10 cellular contexts compared by ENCODE assay signal in genomic region chr9:41088450-41089059, GRCh38. TPM values are rescaled to one million over a fixed set of nuclear protein-coding genes. Genes with fewer than 3 reads are reported as not detected.
DNase-seq lines count a peak whose midpoint lies in the region; ATAC-seq and TF ChIP-seq lines count a peak whose summit lies in the region.
"Not testable (repeated sequence)": the region's sequence is repeated elsewhere in the genome, so short reads cannot be mapped to it uniquely, and the experiment has no call there.
"Had no signal": no experiment of that assay in that cellular context is flagged by ENCODE, and none has a peak within 500 bp of the region (broad histone marks: within the 10 kb centered on the region; RNA-seq: fewer than 3 reads in every experiment).

No MANE protein-coding gene starts in this region.

- in situ Hi-C loops in gastrocnemius medialis (cut with MboI; ENCODE audit: low sequenced_read_pairs in 4 of 4) = not testable (repeated sequence)

- ATAC-seq in CD4-positive, CD25-positive, alpha-beta regulatory T cell (ENCODE audit: low read depth in 2 of 2) = peak; percentile 75 to 80
- peak; percentile 76 for ATAC-seq in GM19035 (IDR thresholded peaks at IDR 0.05; ENCODE audit: unreplicated experiment)
- ATAC-seq in HG03354 (IDR thresholded peaks at IDR 0.05; ENCODE audit: poor library complexity, severe bottlenecking, unreplicated experiment) = peak; percentile 76
- peak; percentile 65 to 83 (median 76) for ATAC-seq in T-cell (replicated peaks in 1 of 4)
- peak; percentile 98 for ATAC-seq in left lung
- peak; percentile 75 to 85 for ATAC-seq in gastrocnemius medialis

- H3K4me1 Mint-ChIP-seq in CD4-positive, CD25-positive, alpha-beta regulatory T cell; T-cell: not testable (repeated sequence)

- not testable (repeated sequence) for TF ChIP-seq CTCF in HEK293 (tag by site-specific recombination; IDR thresholded peaks at IDR 0.05)
- TF ChIP-seq CTCF in choroid plexus epithelial cell (conservative IDR thresholded peaks at IDR 0.05; ENCODE audit: low read depth, low read length) (peak; percentile 35), left lung (IDR thresholded peaks at IDR 0.05) (peak; percentile 33 to 56), gastrocnemius medialis (IDR thresholded peaks at IDR 0.05 in 4 of 5, conservative IDR thresholded peaks at IDR 0.05 in 1 of 5) (peak in 4 of 5 experiments; percentile 9 to 69 (median 31))

- POLR2A ChIA-PET in HEK293 (lab: Yijun Ruan, JAX) = interaction anchor here (0.7 kb wide), 1 partner anchor 97 kb away, joined by 3 read pairs; no protein-coding TSS in a partner anchor
- POLR2A ChIA-PET in T-cell (lab: Charles Lee) = not testable (repeated sequence)

- CTCF ChIA-PET in HEK293 (lab: Yijun Ruan, JAX) = not testable (repeated sequence)
- CTCF ChIA-PET in T-cell (lab: Charles Lee) = interaction anchor here in 1 of 2 donors (0.6 kb wide), 1 partner anchor 98 kb away, joined by 6 read pairs; no protein-coding TSS in a partner anchor

- not testable (repeated sequence) for H3K27ac ChIP-seq in CD4-positive, CD25-positive, alpha-beta regulatory T cell (ENCODE audit: insufficient read depth, low read length, poor library complexity, severe bottlenecking); HEK293 (ENCODE audit: extremely low read depth, low read depth, low read length); left lung; gastrocnemius medialis

- not testable (repeated sequence) for H3K36me3 Mint-ChIP-seq in CD4-positive, CD25-positive, alpha-beta regulatory T cell; T-cell

- not testable (repeated sequence) for H3K9me3 Mint-ChIP-seq in CD4-positive, CD25-positive, alpha-beta regulatory T cell; T-cell

- H3K27me3 ChIP-seq in CD4-positive, CD25-positive, alpha-beta regulatory T cell (ENCODE audit: control insufficient read depth, insufficient read depth, low read length); gastrocnemius medialis: not testable (repeated sequence)
- H3K27me3 ChIP-seq in left lung = peaks cover 0 to 14% of the 10 kb centered on the region in 2 donors

- peaks cover 15% of the 10 kb centered on the region for H3K27me3 Mint-ChIP-seq in CD4-positive, CD25-positive, alpha-beta regulatory T cell
- peaks cover 16% of the 10 kb centered on the region in 2 donors for H3K27me3 Mint-ChIP-seq in T-cell

- H3K36me3 ChIP-seq in CD4-positive, CD25-positive, alpha-beta regulatory T cell (ENCODE audit: control insufficient read depth, insufficient read depth, low read length); HEK293 (ENCODE audit: control insufficient read depth in 2 of 2, insufficient read depth in 1 of 2, low read length in 2 of 2); left lung; gastrocnemius medialis: not testable (repeated sequence)

- not testable (repeated sequence) for H3K4me3 Mint-ChIP-seq in CD4-positive, CD25-positive, alpha-beta regulatory T cell; T-cell

- not testable (repeated sequence) for H3K4me3 ChIP-seq in CD4-positive, CD25-positive, alpha-beta regulatory T cell (ENCODE audit: low read depth, low read length); HEK293 (ENCODE audit: low read depth, low read length); choroid plexus epithelial cell (ENCODE audit: low read depth, low read length); left lung; gastrocnemius medialis

- H3K9me3 ChIP-seq in CD4-positive, CD25-positive, alpha-beta regulatory T cell (ENCODE audit: control insufficient read depth in 2 of 2, low read length in 2 of 2); HEK293 (ENCODE audit: control insufficient read depth, insufficient read depth, low read depth, low read length); left lung; gastrocnemius medialis: not testable (repeated sequence)

- peak in 1 of 3 donors; percentile 18 for DNase-seq in CD4-positive, CD25-positive, alpha-beta regulatory T cell
- DNase-seq in T-cell = peak in 1 of 34 experiments; percentile 18
- DNase-seq in choroid plexus epithelial cell (ENCODE audit: low read depth); left lung; gastrocnemius medialis: not testable (repeated sequence)

- intact Hi-C loops in left lung (cut with DNase I); gastrocnemius medialis (cut with DNase I; ENCODE audit: low total_unique reads): not testable (repeated sequence)

- H3K4me1 ChIP-seq in CD4-positive, CD25-positive, alpha-beta regulatory T cell (ENCODE audit: control insufficient read depth, insufficient read depth, low read length, poor library complexity, severe bottlenecking); HEK293 (ENCODE audit: control insufficient read depth, insufficient read depth, low read length); left lung; gastrocnemius medialis: not testable (repeated sequence)

- TF ChIP-seq POLR2A in gastrocnemius medialis (IDR thresholded peaks at IDR 0.05) = not testable (repeated sequence)

- H3K27ac Mint-ChIP-seq in CD4-positive, CD25-positive, alpha-beta regulatory T cell; T-cell: not testable (repeated sequence)

TF ChIP-seq in HEK293, 187 proteins besides CTCF, POLR2A, EP300 and RAD21:
- 0 out of 2 replicates have a peak, but pooled peaks have one; percentile 15 for TF ChIP-seq ZNF654 (tag by site-specific recombination; IDR thresholded peaks at IDR 0.05; ENCODE audit: low read depth)

RNA-seq across cellular contexts. Expression of gene FOXD4L6, which starts 39.9 kb away (rescaled TPM):
- not detected for total RNA-seq in CD4-positive, CD25-positive, alpha-beta regulatory T cell
- not detected for polyA plus RNA-seq in CD4-positive, CD25-positive, alpha-beta regulatory T cell
- total RNA-seq in T-cell = under 1 TPM in 1 of 5 donors, not detected in 4; 0.16 TPM
- under 1 TPM in 1 of 2 donors, not detected in 1; 0.26 TPM for total RNA-seq in left lung
- not detected for total RNA-seq in gastrocnemius medialis
- total RNA-seq: activated naive CD4-positive, alpha-beta T cell treated with anti-CD3 and anti-CD28 coated beads for 36 hours; mucosa of gallbladder had no signal
